20 cellular contexts compared by ENCODE assay signal in the genomic region with DNA sequence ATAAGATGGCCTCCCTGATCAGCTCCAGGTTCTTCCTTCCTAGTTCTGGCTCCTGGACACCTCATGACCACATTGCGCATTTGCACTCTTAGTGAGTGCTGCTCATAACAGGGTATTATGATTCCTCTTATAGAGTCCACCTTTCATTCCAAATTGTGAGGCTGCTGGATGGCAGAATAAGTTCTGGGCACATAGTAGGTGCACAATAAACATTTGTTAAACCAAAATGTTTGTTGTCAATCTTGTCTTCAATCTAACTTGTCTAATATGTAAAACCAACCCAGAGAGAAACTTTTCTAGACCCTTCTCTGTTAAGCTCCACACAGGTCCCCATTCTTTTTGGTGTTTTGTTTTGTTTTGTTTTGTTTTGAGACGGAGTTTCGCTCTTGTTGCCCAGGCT. TPM values are rescaled to one million over a fixed set of nuclear protein-coding genes. Genes with fewer than 3 reads are reported as not detected.
DNase-seq lines count a peak whose midpoint lies in the region; ATAC-seq and TF ChIP-seq lines count a peak whose summit lies in the region.
"Had no signal": no experiment of that assay in that cellular context is flagged by ENCODE, and none has a peak within 500 bp of the region (broad histone marks: within the 10 kb centered on the region; RNA-seq: fewer than 3 reads in every experiment).

No MANE protein-coding gene starts in this region.

- H3K9ac ChIP-seq in endocrine pancreas (ENCODE audit: control insufficient read depth, insufficient read depth, low read length): no peak overlapping the region
- H3K9ac ChIP-seq: KMS-11, neural progenitor cell had no signal

- no peaks in the 10 kb centered on the region for H3K9me3 Mint-ChIP-seq in activated CD4-positive, alpha-beta T cell treated with anti-CD3 and anti-CD28 coated beads, Interleukin-2, amount 10 ng/mL, durations not matched to agents 7 days and 5 days
- H3K9me3 Mint-ChIP-seq in activated naive CD8-positive, alpha-beta T cell treated with anti-CD3 and anti-CD28 coated beads for 36 hours: no peaks in the 10 kb centered on the region
- H3K9me3 Mint-ChIP-seq: CD8-positive, alpha-beta memory T cell; effector memory CD8-positive, alpha-beta T cell had no signal

- H3K27me3 ChIP-seq in heart right ventricle: no peaks in the 10 kb centered on the region
- no peaks in the 10 kb centered on the region for H3K27me3 ChIP-seq in endocrine pancreas (ENCODE audit: control insufficient read depth, insufficient read depth, low read length)
- H3K27me3 ChIP-seq in osteoblast (ENCODE audit: insufficient read depth, low read length): peaks cover 8% of the 10 kb centered on the region
- no peaks in the 10 kb centered on the region for H3K27me3 ChIP-seq in upper lobe of left lung
- H3K27me3 ChIP-seq: neural progenitor cell had no signal

- 97 to 99% methylated on average over 3 of the region's 3 CpGs for WGBS in heart right ventricle, 2 donors
- WGBS in upper lobe of left lung, 2 donors: 96 to 97% methylated on average over 3 of the region's 3 CpGs

- H3K27ac Mint-ChIP-seq in activated CD4-positive, alpha-beta T cell treated with anti-CD3 and anti-CD28 coated beads, Interleukin-2, amount 10 ng/mL, durations not matched to agents 7 days and 5 days: no peak overlapping the region
- no peak overlapping the region for H3K27ac Mint-ChIP-seq in activated naive CD8-positive, alpha-beta T cell treated with anti-CD3 and anti-CD28 coated beads for 36 hours
- H3K27ac Mint-ChIP-seq: activated naive CD8-positive, alpha-beta T cell; effector memory CD8-positive, alpha-beta T cell; neural progenitor cell had no signal

- H3K9me3 ChIP-seq in heart right ventricle: no peaks in the 10 kb centered on the region
- no peaks in the 10 kb centered on the region for H3K9me3 ChIP-seq in endocrine pancreas (ENCODE audit: control insufficient read depth, low read length)
- no peaks in the 10 kb centered on the region for H3K9me3 ChIP-seq in osteoblast (ENCODE audit: low read depth, low read length)
- H3K9me3 ChIP-seq in upper lobe of left lung: no peaks in the 10 kb centered on the region

- H4K20me1 ChIP-seq in osteoblast (ENCODE audit: insufficient read depth, low read length): peaks cover 2% of the 10 kb centered on the region

- DNase-seq in heart right ventricle: no peak
- no peak for DNase-seq in Right ventricle myocardium superior
- no peak for DNase-seq in osteoblast (ENCODE audit: insufficient read length, low spot score, missing footprints)
- DNase-seq in upper lobe of left lung: no peak
- DNase-seq in activated CD4-positive, alpha-beta T cell treated with anti-CD3 and anti-CD28 coated beads, Interleukin-2, amount 10 ng/mL, durations not matched to agents 7 days and 5 days: no peak
- DNase-seq in activated naive CD8-positive, alpha-beta T cell treated with anti-CD3 and anti-CD28 coated beads for 36 hours: no peak
- no peak for DNase-seq in SKM-1 treated with dmso at 0.1 percent for 144 hours (lab: John Stamatoyannopoulos, UW; ENCODE audit: unreplicated experiment)
- DNase-seq: ACHN; activated CD4-positive, alpha-beta T cell treated with anti-CD3 and anti-CD28 coated beads, Interleukin-2, amount 50 U/mL, for 4 hours; activated T-cell treated with anti-CD3 and anti-CD28 coated beads, Interleukin-2, amount 50 U/mL, for 48 hours; effector memory CD8-positive, alpha-beta T cell; NCI-H1105; NCI-H2171 treated with DMSO at 0.1 percent for 48 hours; NCI-H774 had no signal

- H3K36me3 ChIP-seq in heart right ventricle (no peaks in the 10 kb centered on the region), endocrine pancreas (ENCODE audit: control insufficient read depth, insufficient read depth, low read length) (no peaks in the 10 kb centered on the region), osteoblast (ENCODE audit: insufficient read depth, low read length) (no peaks in the 10 kb centered on the region), upper lobe of left lung (no peaks in the 10 kb centered on the region)
- H3K36me3 ChIP-seq: neural progenitor cell had no signal

- CTCF ChIA-PET in activated CD4-positive, alpha-beta T cell treated with anti-CD3 and anti-CD28 coated beads, Interleukin-2, amount 10 ng/mL, durations not matched to agents 7 days and 5 days (lab: Charles Lee): interaction anchor here (0.6 to 1.6 kb wide), 5 partner anchors 12 to 221 kb away, joined by 3 to 5 read pairs (median 3); no protein-coding TSS in a partner anchor

- H3K27ac ChIP-seq in heart right ventricle (peak overlapping the region in 9 of 10 donors; percentile 23 to 80 (median 67)), osteoblast (ENCODE audit: low read depth, low read length) (no peak overlapping the region), upper lobe of left lung (peak overlapping the region; percentile 27 to 80 (median 76))
- H3K27ac ChIP-seq: KMS-11, neural progenitor cell had no signal

- H3K4me1 ChIP-seq in heart right ventricle (peaks cover 0 to 20% (median 13%) of the 10 kb centered on the region in 9 donors), endocrine pancreas (ENCODE audit: control insufficient read depth, insufficient read depth, low read length) (no peaks in the 10 kb centered on the region), osteoblast (ENCODE audit: insufficient read depth, low read length) (peaks cover 5% of the 10 kb centered on the region), upper lobe of left lung (peaks cover 15 to 17% (median 16%) of the 10 kb centered on the region in 4 donors)

- POLR2A ChIA-PET in activated CD4-positive, alpha-beta T cell treated with anti-CD3 and anti-CD28 coated beads, Interleukin-2, amount 10 ng/mL, durations not matched to agents 7 days and 5 days (lab: Charles Lee): no interaction called here

- H3K36me3 Mint-ChIP-seq in activated CD4-positive, alpha-beta T cell treated with anti-CD3 and anti-CD28 coated beads, Interleukin-2, amount 10 ng/mL, durations not matched to agents 7 days and 5 days (ENCODE audit: low read depth): no peaks in the 10 kb centered on the region
- no peaks in the 10 kb centered on the region for H3K36me3 Mint-ChIP-seq in activated naive CD8-positive, alpha-beta T cell treated with anti-CD3 and anti-CD28 coated beads for 36 hours
- H3K36me3 Mint-ChIP-seq: activated naive CD8-positive, alpha-beta T cell; CD8-positive, alpha-beta memory T cell; neural progenitor cell had no signal

- no peak overlapping the region for H2AFZ ChIP-seq in osteoblast (ENCODE audit: low read length)
- H2AFZ ChIP-seq: neural progenitor cell had no signal

- ATAC-seq in heart right ventricle (peak in 1 of 8 donors; percentile 1), Right ventricle myocardium superior (ENCODE audit: poor library complexity) (no peak), upper lobe of left lung (ENCODE audit: low FRiP score in 2 of 2) (no peak)

- H3K4me2 ChIP-seq in osteoblast (ENCODE audit: insufficient read depth, low read length): peak overlapping the region; percentile 82
- H3K4me2 ChIP-seq: KMS-11 had no signal

- no peak for TF ChIP-seq POLR2A in upper lobe of left lung (IDR thresholded peaks at IDR 0.05)

- no peak overlapping the region for H3K4me3 ChIP-seq in heart right ventricle
- peak overlapping the region; percentile 4 for H3K4me3 ChIP-seq in endocrine pancreas (ENCODE audit: control insufficient read depth, insufficient read depth, low read length)
- no peak overlapping the region for H3K4me3 ChIP-seq in osteoblast (ENCODE audit: insufficient read depth, low read length)
- H3K4me3 ChIP-seq in upper lobe of left lung: peak overlapping the region in 1 of 4 donors; percentile 45
- H3K4me3 ChIP-seq: lung, neural progenitor cell had no signal

- no peaks in the 10 kb centered on the region for H3K79me2 ChIP-seq in osteoblast (ENCODE audit: insufficient read depth, low read length)

- peaks cover 9% of the 10 kb centered on the region for H3K4me1 Mint-ChIP-seq in activated CD4-positive, alpha-beta T cell treated with anti-CD3 and anti-CD28 coated beads, Interleukin-2, amount 10 ng/mL, durations not matched to agents 7 days and 5 days
- H3K4me1 Mint-ChIP-seq in activated naive CD8-positive, alpha-beta T cell treated with anti-CD3 and anti-CD28 coated beads for 36 hours: peaks cover 3% of the 10 kb centered on the region

- no peak for TF ChIP-seq EP300 in upper lobe of left lung (IDR thresholded peaks at IDR 0.05)

- peaks cover 22% of the 10 kb centered on the region for H3K27me3 Mint-ChIP-seq in activated CD4-positive, alpha-beta T cell treated with anti-CD3 and anti-CD28 coated beads, Interleukin-2, amount 10 ng/mL, durations not matched to agents 7 days and 5 days
- no peaks in the 10 kb centered on the region for H3K27me3 Mint-ChIP-seq in activated naive CD8-positive, alpha-beta T cell treated with anti-CD3 and anti-CD28 coated beads for 36 hours

- no peak overlapping the region for H3K4me3 Mint-ChIP-seq in activated CD4-positive, alpha-beta T cell treated with anti-CD3 and anti-CD28 coated beads, Interleukin-2, amount 10 ng/mL, durations not matched to agents 7 days and 5 days
- no peak overlapping the region for H3K4me3 Mint-ChIP-seq in activated naive CD8-positive, alpha-beta T cell treated with anti-CD3 and anti-CD28 coated beads for 36 hours
- H3K4me3 Mint-ChIP-seq: activated naive CD8-positive, alpha-beta T cell had no signal

- intact Hi-C loops in heart right ventricle (cut with DNase I) (loop anchor here (1.0 to 10.0 kb wide), 13 partner anchors 16 to 225 kb away; partner anchors contain the start of gene ZBTB16 (in 1 of the 10)), Right ventricle myocardium superior (cut with DNase I) (loop anchor here (2.0 to 10.0 kb wide), 2 partner anchors 142 to 224 kb away; no protein-coding TSS in a partner anchor)

- TF ChIP-seq CTCF in heart right ventricle (IDR thresholded peaks at IDR 0.05): no peak
- TF ChIP-seq CTCF in osteoblast (IDR thresholded peaks at IDR 0.05; ENCODE audit: extremely low read depth, low read depth, low read length): no peak
- no peak for TF ChIP-seq CTCF in upper lobe of left lung (IDR thresholded peaks at IDR 0.05)

RNA-seq across cellular contexts. Expression of gene ZBTB16, which starts 22.6 kb away (rescaled TPM):
- total RNA-seq in heart right ventricle: 100 to 1,000 TPM in 1 of 10 donors, 10 to 100 TPM in 9; 18.3 to 108 (median 72.9) TPM
- 10 to 100 TPM; 21.1 to 39.6 TPM for polyA plus RNA-seq in heart right ventricle
- total RNA-seq in Right ventricle myocardium superior: 64.8 TPM
- under 0.01 TPM in 1 of 2 replicates, not detected in the other for total RNA-seq in osteoblast
- total RNA-seq in upper lobe of left lung: 100 to 1,000 TPM; 110 to 584 (median 179) TPM
- total RNA-seq in activated CD4-positive, alpha-beta T cell treated with anti-CD3 and anti-CD28 coated beads, Interleukin-2, amount 10 ng/mL, durations not matched to agents 7 days and 5 days: 1 to 10 TPM; 7.4 to 7.6 TPM
- total RNA-seq in activated naive CD8-positive, alpha-beta T cell treated with anti-CD3 and anti-CD28 coated beads for 36 hours: 1 to 10 TPM; 1.7 to 2.1 TPM
